ENCODE assay signal across 8 cellular contexts in genomic region chr14:75427482-75428229, GRCh38. TPM values are rescaled to one million over a fixed set of nuclear protein-coding genes. Genes with fewer than 3 reads are reported as not detected.
DNase-seq lines count a peak whose midpoint lies in the region; ATAC-seq and TF ChIP-seq lines count a peak whose summit lies in the region.

Gene JDP2, plus strand, starts transcription at chr14:75428022. Its CDS starts 9,899 bp downstream, at chr14:75437921.

- H3K36me3 ChIP-seq in BLaER1 (peaks cover 12% of the 10 kb centered on the region), SU-DHL-6 (ENCODE audit: low read length) (no peaks in the 10 kb centered on the region)

- H4K20me1 ChIP-seq in BLaER1 (peaks cover 40% of the 10 kb centered on the region; the same call in 1 of the 2 replicates), SU-DHL-6 (ENCODE audit: low read depth, low read length) (no peaks in the 10 kb centered on the region)

- peak within 1 kb of the TSS; percentile 58 for H2AFZ ChIP-seq in SU-DHL-6 (ENCODE audit: low read depth, low read length, severe bottlenecking)

- H3F3A ChIP-seq in SU-DHL-6 (ENCODE audit: insufficient read depth) = peaks cover 33% of the 10 kb centered on the region

- H3K4me3 ChIP-seq in BLaER1 = peak within 1 kb of the TSS; percentile 87
- peak within 1 kb of the TSS; percentile 92 for H3K4me3 ChIP-seq in SU-DHL-6 (ENCODE audit: insufficient read depth, low read length, poor library complexity, severe bottlenecking)

- H3K79me2 ChIP-seq in SU-DHL-6 (ENCODE audit: insufficient read depth, low read length) = peaks cover 59% of the 10 kb centered on the region

- H3K27me3 ChIP-seq in BLaER1 (peaks cover 22% of the 10 kb centered on the region; the same call in 1 of the 2 replicates), SU-DHL-6 (ENCODE audit: low read length) (no peaks in the 10 kb centered on the region)

- intact Hi-C loops in left cardiac atrium (cut with DNase I) = loop anchor here in 1 of 2 donors (5.0 kb wide), 1 partner anchor 115 kb away; no protein-coding TSS in a partner anchor

- H3K9me2 ChIP-seq in SU-DHL-6 (replicated peaks; ENCODE audit: insufficient read depth, low read length) = no peaks in the 10 kb centered on the region

- H3K4me2 ChIP-seq in BLaER1 = peak within 1 kb of the TSS; percentile 97
- H3K4me2 ChIP-seq in SU-DHL-6 (ENCODE audit: low read depth, low read length, poor library complexity, severe bottlenecking) = peak within 1 kb of the TSS; percentile 90

- TF ChIP-seq CTCF in SU-DHL-6 (IDR thresholded peaks at IDR 0.05; ENCODE audit: insufficient read depth, low read length, poor library complexity, severe bottlenecking) = no peak

- DNase-seq in GM19238 (ENCODE audit: insufficient read length, low spot score) (peak; percentile 62), HuH-7.5 (ENCODE audit: low spot score) (peak; percentile 73), anterior cingulate cortex (lab: John Stamatoyannopoulos, UW) (peak in 55 of 58 donors; percentile 43 to 93 (median 81)), left cardiac atrium (peak; percentile 96), pons (ENCODE audit: low spot score) (peak; percentile 77)

- H3K9ac ChIP-seq in BLaER1 = peak within 1 kb of the TSS; percentile 81
- peak within 1 kb of the TSS; percentile 93 for H3K9ac ChIP-seq in SU-DHL-6 (ENCODE audit: low read length)

- H3K9me3 ChIP-seq in BLaER1 (no peaks in the 10 kb centered on the region), SU-DHL-6 (ENCODE audit: insufficient read depth, low read length) (no peaks in the 10 kb centered on the region)

- H3K27ac ChIP-seq in BLaER1 (peak within 1 kb of the TSS; percentile 78), SU-DHL-6 (ENCODE audit: low read depth, low read length) (peak within 1 kb of the TSS; percentile 82)

- H3K4me1 ChIP-seq in BLaER1 = peaks cover 61% of the 10 kb centered on the region

- ATAC-seq in left cardiac atrium (peak; percentile 92 to 93), HG03457 (IDR thresholded peaks at IDR 0.05; ENCODE audit: unreplicated experiment) (no peak)

RNA-seq across cellular contexts. Expression of gene JDP2, which starts in this region (rescaled TPM):
- total RNA-seq in left cardiac atrium = 10 to 100 TPM; 30.5 to 32.7 TPM
